ENCODE assay signal across 24 cellular contexts in the genomic region with DNA sequence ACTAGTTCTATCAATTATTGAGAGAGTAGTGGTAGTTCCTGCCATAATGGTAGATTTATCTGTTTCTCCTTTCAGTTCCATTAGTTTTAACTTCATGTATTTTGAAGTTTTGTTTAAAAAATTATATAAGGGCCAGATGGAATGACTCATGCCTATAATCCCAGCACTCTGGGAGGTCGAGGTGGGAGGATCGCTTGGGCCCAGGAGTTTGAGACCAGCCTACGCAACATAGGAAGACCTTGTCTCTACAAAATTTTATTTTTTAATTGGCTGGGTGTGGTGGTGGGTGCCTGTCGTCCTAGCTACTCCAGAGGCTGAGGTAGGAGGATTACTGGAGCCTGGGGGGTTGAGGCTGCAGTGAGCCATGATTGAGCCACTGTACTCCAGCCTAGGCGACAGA. TPM values are rescaled to one million over a fixed set of nuclear protein-coding genes. Genes with fewer than 3 reads are reported as not detected.
DNase-seq lines count a peak whose midpoint lies in the region; ATAC-seq and TF ChIP-seq lines count a peak whose summit lies in the region.
"Had no signal": no experiment of that assay in that cellular context is flagged by ENCODE, and none has a peak within 500 bp of the region (broad histone marks: within the 10 kb centered on the region; RNA-seq: fewer than 3 reads in every experiment).

No MANE protein-coding gene starts in this region.

- no peak overlapping the region for H2AFZ ChIP-seq in PC-3 (ENCODE audit: low read length)
- H2AFZ ChIP-seq: GM23338 had no signal

- H3K9me3 Mint-ChIP-seq in type B pancreatic cell: no peaks in the 10 kb centered on the region
- H3K9me3 Mint-ChIP-seq: CD4-positive, alpha-beta T cell; CD8-positive, alpha-beta memory T cell; HFFc6 had no signal

- no TSS peak for BruUV-seq in PC-3 (replicated peaks; lab: Mats Ljungman, UMichigan)

- no peak overlapping the region for H3K4me3 Mint-ChIP-seq in type B pancreatic cell
- H3K4me3 Mint-ChIP-seq: CD14-positive monocyte; CD4-positive, alpha-beta T cell; CD8-positive, alpha-beta memory T cell; GM23338; H9; HFFc6 had no signal

- no peaks in the 10 kb centered on the region for H3F3A ChIP-seq in PC-3 (ENCODE audit: low read length, unreplicated experiment)

- POLR2A ChIA-PET in PC-3 (lab: Charles Lee; ENCODE audit: unreplicated experiment): no interaction called here

- H3K9me3 ChIP-seq in PC-3 (ENCODE audit: low read length) (no peaks in the 10 kb centered on the region), transverse colon (no peaks in the 10 kb centered on the region)
- H3K9me3 ChIP-seq: BE2C; BLaER1 treated with 17β-estradiol and CSF1 and Interleukin-3, amounts not matched to agents 10 nM and 100 nM had no signal

- H3K27me3 ChIP-seq in PC-3 (ENCODE audit: low read length): no peaks in the 10 kb centered on the region
- H3K27me3 ChIP-seq in foreskin keratinocyte: no peaks in the 10 kb centered on the region
- no peaks in the 10 kb centered on the region for H3K27me3 ChIP-seq in transverse colon
- H3K27me3 ChIP-seq: BE2C; BLaER1 treated with 17β-estradiol and CSF1 and Interleukin-3, amounts not matched to agents 10 nM and 100 nM had no signal

- in situ Hi-C loops in transverse colon (cut with MboI; ENCODE audit: low pct_ligation_motif_present in 1 of 4, low pct_unique_long_range_greater_than_20kb in 1 of 4, low sequenced_read_pairs in 3 of 4): no loop called here

- 76 to 85% methylated on average over 4 to 5 of the region's 5 CpGs for WGBS in transverse colon (ENCODE audit: low coverage in 1 of 2), 2 donors

- peak overlapping the region; percentile 96 for H3K27ac ChIP-seq in PC-3 (ENCODE audit: low read length)
- peak overlapping the region; percentile 38 for H3K27ac ChIP-seq in foreskin keratinocyte
- H3K27ac ChIP-seq in transverse colon: no peak overlapping the region
- H3K27ac ChIP-seq: BLaER1 treated with 17β-estradiol and CSF1 and Interleukin-3, amounts not matched to agents 10 nM and 100 nM had no signal

- H3K36me3 Mint-ChIP-seq in type B pancreatic cell: no peaks in the 10 kb centered on the region
- H3K36me3 Mint-ChIP-seq: CD14-positive monocyte; CD8-positive, alpha-beta memory T cell had no signal

- H3K9ac ChIP-seq in PC-3 (ENCODE audit: low read length): no peak overlapping the region
- H3K9ac ChIP-seq: BLaER1 treated with 17β-estradiol and CSF1 and Interleukin-3, amounts not matched to agents 10 nM and 100 nM had no signal

- ATAC-seq in PC-3 (no peak), foreskin keratinocyte (no peak), HG03432 (IDR thresholded peaks at IDR 0.05; ENCODE audit: unreplicated experiment) (no peak)
- ATAC-seq: GM23338, HCT116 had no signal

- no peaks in the 10 kb centered on the region for H4K20me1 ChIP-seq in PC-3 (ENCODE audit: low read length)
- H4K20me1 ChIP-seq: BLaER1 treated with 17β-estradiol and CSF1 and Interleukin-3, amounts not matched to agents 10 nM and 100 nM had no signal

- no peak overlapping the region for H3K4me2 ChIP-seq in PC-3 (ENCODE audit: low read length)
- H3K4me2 ChIP-seq: BLaER1 treated with 17β-estradiol and CSF1 and Interleukin-3, amounts not matched to agents 10 nM and 100 nM; GM23338 had no signal

- H3K4me1 ChIP-seq in PC-3 (ENCODE audit: insufficient read depth, low read length): peaks cover 30% of the 10 kb centered on the region
- H3K4me1 ChIP-seq in foreskin keratinocyte: peaks cover 10% of the 10 kb centered on the region
- no peaks in the 10 kb centered on the region for H3K4me1 ChIP-seq in transverse colon
- H3K4me1 ChIP-seq: BE2C had no signal

- no peak for TF ChIP-seq EP300 in transverse colon (IDR thresholded peaks at IDR 0.05; ENCODE audit: low read depth)

- no peak overlapping the region for H3K27ac Mint-ChIP-seq in type B pancreatic cell
- H3K27ac Mint-ChIP-seq: CD14-positive monocyte; CD4-positive, alpha-beta T cell; CD8-positive, alpha-beta memory T cell; GM23338; H9; HFFc6 had no signal

- no peaks in the 10 kb centered on the region for H3K79me2 ChIP-seq in PC-3 (ENCODE audit: low read length)

- no peaks in the 10 kb centered on the region for H3K9me2 ChIP-seq in PC-3 (replicated peaks; ENCODE audit: low read length)

- H3K27me3 Mint-ChIP-seq in type B pancreatic cell: peaks cover 4% of the 10 kb centered on the region

- DNase-seq in Ammon's horn (ENCODE audit: low spot score) (peak; percentile 7), PC-3 (no peak), foreskin keratinocyte (no peak), HUDEP-2 (lab: John Stamatoyannopoulos, UW; ENCODE audit: unreplicated experiment in 76 of 76) (no peak), transverse colon (no peak), type B pancreatic cell (ENCODE audit: extremely low spot score, unreplicated experiment) (no peak)
- DNase-seq: 8988T; BE2C; CD4-positive, alpha-beta T cell; CD8-positive, alpha-beta memory T cell; DMS53; DMS79 treated with DMSO at 0.1 percent for 48 hours; GF-D8; H9; HFFc6 had no signal

- intact Hi-C loops in PC-3 (cut with micrococcal nuclease): no loop called here
- intact Hi-C loops in transverse colon (cut with DNase I; ENCODE audit: low total_unique reads): no loop called here

- H3K4me3 ChIP-seq in PC-3 (ENCODE audit: low read length) (no peak overlapping the region), transverse colon (no peak overlapping the region)
- H3K4me3 ChIP-seq: BLaER1 treated with 17β-estradiol and CSF1 and Interleukin-3, amounts not matched to agents 10 nM and 100 nM; GM23338 had no signal

- H3K36me3 ChIP-seq in PC-3 (ENCODE audit: low read depth, low read length): no peaks in the 10 kb centered on the region
- H3K36me3 ChIP-seq in transverse colon: no peaks in the 10 kb centered on the region
- H3K36me3 ChIP-seq: BE2C; BLaER1 treated with 17β-estradiol and CSF1 and Interleukin-3, amounts not matched to agents 10 nM and 100 nM had no signal

- TF ChIP-seq POLR2A in transverse colon (IDR thresholded peaks at IDR 0.05): no peak

- TF ChIP-seq CTCF in PC-3 (conservative IDR thresholded peaks at IDR 0.05; ENCODE audit: low read depth, low read length): no peak
- no peak for TF ChIP-seq CTCF in foreskin keratinocyte (conservative IDR thresholded peaks at IDR 0.05)
- TF ChIP-seq CTCF in transverse colon (IDR thresholded peaks at IDR 0.05): no peak
- TF ChIP-seq CTCF in type B pancreatic cell (conservative IDR thresholded peaks at IDR 0.05): no peak

- peaks cover 14% of the 10 kb centered on the region for H3K4me1 Mint-ChIP-seq in type B pancreatic cell (ENCODE audit: unreplicated experiment)
- H3K4me1 Mint-ChIP-seq: GM23338, H9 had no signal

- CTCF ChIA-PET in PC-3 (lab: Charles Lee): no interaction called here

RNA-seq across cellular contexts. Expression of gene UBTF, which starts 14.1 kb away (rescaled TPM):
- total RNA-seq in PC-3 (2014; rRNA removed) (139 and 183 TPM in 2 replicates), foreskin keratinocyte (49.8 and 56.0 TPM in 2 replicates), transverse colon (10 to 100 TPM; 49.4 to 61.6 (median 60.4) TPM), type B pancreatic cell (ENCODE audit: low replicate concordance) (85.7 and 101 TPM in 2 replicates)
- 28.8 and 32.1 TPM in 2 replicates for polyA plus RNA-seq in foreskin keratinocyte

RNA-seq across cellular contexts. Expression of gene ATXN7L3, which starts 33.9 kb away (rescaled TPM):
- 73.9 and 78.3 TPM in 2 replicates for total RNA-seq in PC-3 (2014; rRNA removed)
- 43.5 and 45.3 TPM in 2 replicates for total RNA-seq in foreskin keratinocyte
- polyA plus RNA-seq in foreskin keratinocyte: 26.6 and 28.7 TPM in 2 replicates
- total RNA-seq in transverse colon: 10 to 100 TPM; 44.1 to 77.4 (median 52.3) TPM
- total RNA-seq in type B pancreatic cell (ENCODE audit: low replicate concordance): 96.7 and 111 TPM in 2 replicates

RNA-seq across cellular contexts. Expression of gene SLC4A1, which starts 34.4 kb away (rescaled TPM):
- total RNA-seq in PC-3 (2014; rRNA removed) (not detected in 2 replicates), foreskin keratinocyte (not detected in 2 replicates), transverse colon (not detected), type B pancreatic cell (ENCODE audit: low replicate concordance) (not detected in 2 replicates)
- not detected in 2 replicates for polyA plus RNA-seq in foreskin keratinocyte
- total RNA-seq: A673; CD4-positive, alpha-beta T cell; CD8-positive, alpha-beta memory T cell; Daoy; G401; GM23338; H4; H9; HFFc6 had no signal
- polyA plus RNA-seq: CD8-positive, alpha-beta memory T cell; GM23338 had no signal

RNA-seq across cellular contexts. Expression of gene TMUB2, which starts 46.8 kb away (rescaled TPM):
- 38.3 and 43.4 TPM in 2 replicates for total RNA-seq in PC-3 (2014; rRNA removed)
- 20.3 and 20.4 TPM in 2 replicates for total RNA-seq in foreskin keratinocyte
- polyA plus RNA-seq in foreskin keratinocyte: 23.7 and 25.7 TPM in 2 replicates
- 10 to 100 TPM; 53.4 to 70.5 (median 60.6) TPM for total RNA-seq in transverse colon
- 39.5 and 40.0 TPM in 2 replicates for total RNA-seq in type B pancreatic cell (ENCODE audit: low replicate concordance)

Comparison
In these comparisons a context has a peak if more than half of its experiments do, and no peak if none do; other contexts are left out.
1. H3K27ac ChIP-seq: peak in PC-3 (single experiment) and foreskin keratinocyte (single experiment); none in transverse colon (0 of 4).